8 cellular contexts compared by ENCODE assay signal in the genomic region with DNA sequence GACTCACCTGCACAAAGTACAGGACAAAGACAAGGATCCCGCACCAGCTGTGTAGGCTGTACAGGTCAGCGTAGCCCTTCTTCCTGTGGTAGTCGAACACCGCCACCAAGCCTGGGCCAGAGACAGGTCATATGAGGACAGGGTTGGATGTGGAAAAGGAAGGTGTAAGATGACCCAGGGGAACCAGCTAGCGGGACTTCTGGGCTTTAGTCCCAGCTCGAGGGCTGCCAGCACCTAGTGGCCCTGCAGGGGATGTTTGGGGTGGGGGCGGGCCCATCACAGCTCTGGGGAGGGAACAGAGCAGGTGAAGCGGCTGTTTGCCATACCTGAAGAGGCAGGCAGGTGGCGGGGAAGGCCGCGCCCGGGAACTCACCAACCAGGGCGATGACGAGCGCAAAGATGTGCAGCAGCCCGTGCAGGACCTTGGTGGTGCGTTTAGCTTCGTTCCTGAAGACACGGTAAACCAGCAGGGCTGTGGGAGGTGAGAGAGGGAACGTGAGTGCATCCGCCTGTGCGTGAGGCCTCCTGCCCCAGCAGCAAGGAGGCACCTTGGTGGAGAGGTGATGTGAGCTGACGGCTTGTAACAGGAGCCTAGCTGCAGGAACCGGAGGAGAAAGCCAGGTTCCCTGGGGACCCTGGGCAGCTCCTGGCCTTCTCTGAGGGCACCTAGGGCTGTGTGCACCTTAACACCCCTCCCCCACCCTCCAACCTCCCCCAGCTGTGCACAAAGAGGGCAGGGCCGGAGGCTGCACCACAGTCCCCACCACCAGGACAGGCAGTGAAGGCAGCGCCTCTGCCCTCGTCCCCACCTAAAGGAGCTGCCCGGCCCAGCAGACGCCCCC. TPM values are rescaled to one million over a fixed set of nuclear protein-coding genes. Genes with fewer than 3 reads are reported as not detected.
DNase-seq lines count a peak whose midpoint lies in the region; ATAC-seq and TF ChIP-seq lines count a peak whose summit lies in the region.

No MANE protein-coding gene starts in this region.

- H2BK12ac ChIP-seq in trophoblast cell (ENCODE audit: low read length): no peak overlapping the region

- no peak overlapping the region for H3K23ac ChIP-seq in trophoblast cell (ENCODE audit: low read length)

- H2AFZ ChIP-seq in trophoblast cell (ENCODE audit: insufficient read depth, low read length, poor library complexity): no peak overlapping the region

- no peak overlapping the region for H3K18ac ChIP-seq in trophoblast cell (ENCODE audit: low read length)

- no peak overlapping the region for H3K9ac ChIP-seq in trophoblast cell (ENCODE audit: low read length)

- no peak overlapping the region for H4K91ac ChIP-seq in trophoblast cell (ENCODE audit: low read depth, low read length)

- H3K4me1 ChIP-seq in trophoblast cell (ENCODE audit: control insufficient read depth in 1 of 2, insufficient read depth in 2 of 2, low read length in 2 of 2): peaks cover 23 to 33% of the 10 kb centered on the region in 2 experiments

- no peak overlapping the region for H4K12ac ChIP-seq in trophoblast cell (ENCODE audit: low read depth, low read length)

- H3K9me3 Mint-ChIP-seq in type B pancreatic cell: no peaks in the 10 kb centered on the region

- H3K4ac ChIP-seq in trophoblast cell (ENCODE audit: low read depth, low read length): no peak overlapping the region

- H3K4me3 Mint-ChIP-seq in type B pancreatic cell: no peak overlapping the region

- no peak overlapping the region for H2AK5ac ChIP-seq in trophoblast cell (ENCODE audit: low read length)

- no peak overlapping the region for H2BK5ac ChIP-seq in trophoblast cell (ENCODE audit: low read depth, low read length, poor library complexity)

- peak; percentile 66 for DNase-seq in GM10266 (ENCODE audit: extremely low spot score)
- DNase-seq in NCI-H2029 treated with DMSO at 0.1 percent for 48 hours (lab: John Stamatoyannopoulos, UW): peak; percentile 93
- peak in 27 of 61 donors; percentile 19 to 69 (median 41) for DNase-seq in caudate nucleus (lab: John Stamatoyannopoulos, UW)
- DNase-seq in trophoblast cell: peak; percentile 47 to 65
- DNase-seq in NCI-H446 (lab: John Stamatoyannopoulos, UW): no peak
- no peak for DNase-seq in type B pancreatic cell (ENCODE audit: extremely low spot score, unreplicated experiment)

- no peak overlapping the region for H3K4me2 ChIP-seq in trophoblast cell (ENCODE audit: low read length)

- H3K79me2 ChIP-seq in trophoblast cell (ENCODE audit: control insufficient read depth, insufficient read depth, low read length, poor library complexity): no peaks in the 10 kb centered on the region

- H4K8ac ChIP-seq in trophoblast cell (ENCODE audit: low read depth, low read length): no peak overlapping the region

- H3K36me3 Mint-ChIP-seq in type B pancreatic cell: peaks cover 9% of the 10 kb centered on the region

- no peaks in the 10 kb centered on the region for H3K9me3 ChIP-seq in trophoblast cell (ENCODE audit: insufficient read depth, low read depth, low read length)

- no peak overlapping the region for H3K14ac ChIP-seq in trophoblast cell (ENCODE audit: low read length)

- H3K4me3 ChIP-seq in trophoblast cell (ENCODE audit: low read depth, low read length): no peak overlapping the region

- ATAC-seq in HG03135 (IDR thresholded peaks at IDR 0.05; ENCODE audit: unreplicated experiment) (no peak), HG03432 (IDR thresholded peaks at IDR 0.05; ENCODE audit: unreplicated experiment) (no peak)

- no CpG with 5 or more reads among the region's 29 CpGs for WGBS in trophoblast cell (ENCODE audit: extremely low coverage, insufficient coverage, insufficient read length)

- H3K27ac ChIP-seq in caudate nucleus (ENCODE audit: low read depth, low read length) (peak overlapping the region; percentile 26), trophoblast cell (ENCODE audit: low read depth, low read length) (no peak overlapping the region)

- peaks cover 35% of the 10 kb centered on the region for H3K4me1 Mint-ChIP-seq in type B pancreatic cell (ENCODE audit: unreplicated experiment)

- H3K27me3 Mint-ChIP-seq in type B pancreatic cell: no peaks in the 10 kb centered on the region

- peaks cover 7% of the 10 kb centered on the region for H3K79me1 ChIP-seq in trophoblast cell (ENCODE audit: low read length)

- no peak overlapping the region for H3K27ac Mint-ChIP-seq in type B pancreatic cell

- no peak overlapping the region for H2BK120ac ChIP-seq in trophoblast cell (ENCODE audit: insufficient read depth, low read length, poor library complexity)

- H3K36me3 ChIP-seq in trophoblast cell (ENCODE audit: control insufficient read depth in 1 of 2, insufficient read depth in 2 of 2, low read length in 2 of 2): peaks cover 8 to 14% of the 10 kb centered on the region in 2 experiments

- TF ChIP-seq CTCF in GM10266 (IDR thresholded peaks at IDR 0.05; ENCODE audit: control insufficient read depth, insufficient read depth, low read depth, missing control alignments) (no peak), type B pancreatic cell (conservative IDR thresholded peaks at IDR 0.05) (no peak)

- no peaks in the 10 kb centered on the region for H3K27me3 ChIP-seq in trophoblast cell (ENCODE audit: insufficient read depth, low read length)

RNA-seq across cellular contexts. Expression of a gene that starts 10.2 kb away (rescaled TPM):
- 15.7 and 18.0 TPM in 2 replicates for polyA plus RNA-seq in trophoblast cell (2013)
- total RNA-seq in type B pancreatic cell (ENCODE audit: low replicate concordance): 34.5 and 85.1 TPM in 2 replicates

RNA-seq across cellular contexts. Expression of a gene that starts 41.0 kb away (rescaled TPM):
- polyA plus RNA-seq in trophoblast cell (2013): 0.25 and 0.39 TPM in 2 replicates
- 3.6 and 9.1 TPM in 2 replicates for total RNA-seq in type B pancreatic cell (ENCODE audit: low replicate concordance)

Comparison
In these comparisons a context has a peak if more than half of its experiments do, and no peak if none do; other contexts are left out.
1. DNase-seq: peak in GM10266 (single experiment), NCI-H2029 treated with DMSO at 0.1 percent for 48 hours (single experiment) and trophoblast cell (2 of 2); none in NCI-H446 (0 of 2) and type B pancreatic cell (single experiment).